ENCODE assay signal across 10 cellular contexts in the genomic region with DNA sequence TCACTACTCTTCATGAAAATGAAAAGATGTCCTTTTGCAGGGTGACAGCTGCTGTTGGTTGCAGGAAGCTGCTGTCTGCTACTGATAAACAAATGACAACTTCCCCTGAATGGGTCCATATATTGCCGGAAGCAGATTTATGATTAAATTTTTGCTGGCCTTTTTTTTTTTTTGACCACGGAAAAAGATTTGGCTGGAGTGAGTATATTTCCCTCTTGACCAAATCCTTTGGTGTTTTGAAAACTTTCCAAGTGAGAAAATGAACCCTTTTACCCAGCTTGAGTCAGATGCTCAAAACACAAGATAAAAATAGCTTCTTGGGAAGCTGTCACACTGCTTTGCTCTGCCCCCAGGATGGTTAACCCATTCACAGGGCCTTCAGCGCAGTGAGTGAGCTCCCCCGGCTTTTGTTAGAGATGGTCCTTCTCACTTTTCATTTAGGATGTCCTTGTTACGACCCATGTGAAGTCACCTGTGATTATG.
DNase-seq lines count a peak whose midpoint lies in the region; TF ChIP-seq lines count a peak whose summit lies in the region.
"Had no signal": no experiment of that assay in that cellular context is flagged by ENCODE, and none has a peak within 500 bp of the region (broad histone marks: within the 10 kb centered on the region; RNA-seq: fewer than 3 reads in every experiment).

No MANE protein-coding gene starts in this region.

- no peak overlapping the region for H3K4me3 ChIP-seq in BJ (ENCODE audit: low read depth, low read length)
- H3K4me3 ChIP-seq in ascending aorta = peak overlapping the region in 1 of 2 donors; percentile 18

- H3K4me1 ChIP-seq in ascending aorta = peaks cover 2 to 31% of the 10 kb centered on the region in 2 donors

- no peaks in the 10 kb centered on the region for H3K9me3 ChIP-seq in ascending aorta

- CTCF ChIA-PET in BJ (lab: Yijun Ruan, JAX) = interaction anchor here (1.0 to 2.0 kb wide), 8 partner anchors 10 to 634 kb away, joined by 3 to 6 read pairs (median 4); no protein-coding TSS in a partner anchor

- peak overlapping the region; percentile 42 to 51 for H3K27ac ChIP-seq in ascending aorta
- H3K27ac ChIP-seq: HL-60 had no signal

- H3K27me3 ChIP-seq in BJ (ENCODE audit: control insufficient read depth, insufficient read depth, low read length) = no peaks in the 10 kb centered on the region
- H3K27me3 ChIP-seq in ascending aorta = no peaks in the 10 kb centered on the region

- POLR2A ChIA-PET in BJ (lab: Charles Lee) = interaction anchor here (0.5 to 0.6 kb wide), 2 partner anchors 16 to 629 kb away, joined by 3 read pairs; no protein-coding TSS in a partner anchor

- TF ChIP-seq CTCF in BJ (IDR thresholded peaks at IDR 0.05; ENCODE audit: insufficient read depth, low read depth, low read length) (no peak), ascending aorta (IDR thresholded peaks at IDR 0.05) (no peak)

- intact Hi-C loops in ascending aorta (cut with DNase I) = loop anchor here (1.0 to 5.0 kb wide), 5 partner anchors 36 to 1290 kb away; partner anchors contain the start of genes MAPK1IP1L and PELI2

- DNase-seq in BJ (ENCODE audit: low read depth) = peak; percentile 22
- peak; percentile 40 for DNase-seq in H4 (ENCODE audit: low spot score)
- no peak for DNase-seq in ascending aorta (ENCODE audit: low spot score in 2 of 2)
- peak; percentile 34 for DNase-seq in medulla oblongata (ENCODE audit: extremely low spot score)
- DNase-seq in activated CD8-positive, alpha-beta memory T cell treated with anti-CD3 and anti-CD28 coated beads, Interleukin-2, amount 50 U/mL, for 4 hours = no peak
- no peak for DNase-seq in HK-2 (ENCODE audit: unreplicated experiment)
- DNase-seq in NCI-H128 (lab: John Stamatoyannopoulos, UW; ENCODE audit: unreplicated experiment) = no peak
- DNase-seq in NCI-H2107 (lab: John Stamatoyannopoulos, UW) = no peak
- DNase-seq: DMS53 had no signal

- no peaks in the 10 kb centered on the region for H3K36me3 ChIP-seq in BJ (ENCODE audit: control insufficient read depth, insufficient read depth, low read length)
- H3K36me3 ChIP-seq in ascending aorta = no peaks in the 10 kb centered on the region

Comparison
In these comparisons a context has a peak if more than half of its experiments do, and no peak if none do; other contexts are left out.
1. DNase-seq: peak in BJ (single experiment), H4 (single experiment) and medulla oblongata (single experiment); none in ascending aorta (0 of 2), activated CD8-positive, alpha-beta memory T cell treated with anti-CD3 and anti-CD28 coated beads, Interleukin-2, amount 50 U/mL, for 4 hours (single experiment), HK-2 (single experiment), NCI-H128 (single experiment) and NCI-H2107 (single experiment).